ENCODE assay signal across 1 cellular context in genomic region chr7:157150825-157151412, GRCh38.
TF ChIP-seq lines count a peak whose summit lies in the region.

No MANE protein-coding gene starts in this region.

TF ChIP-seq in HEK293, 187 proteins besides CTCF, POLR2A, EP300 and RAD21 (continued from another document):
- TF ChIP-seq, protein P1, sequence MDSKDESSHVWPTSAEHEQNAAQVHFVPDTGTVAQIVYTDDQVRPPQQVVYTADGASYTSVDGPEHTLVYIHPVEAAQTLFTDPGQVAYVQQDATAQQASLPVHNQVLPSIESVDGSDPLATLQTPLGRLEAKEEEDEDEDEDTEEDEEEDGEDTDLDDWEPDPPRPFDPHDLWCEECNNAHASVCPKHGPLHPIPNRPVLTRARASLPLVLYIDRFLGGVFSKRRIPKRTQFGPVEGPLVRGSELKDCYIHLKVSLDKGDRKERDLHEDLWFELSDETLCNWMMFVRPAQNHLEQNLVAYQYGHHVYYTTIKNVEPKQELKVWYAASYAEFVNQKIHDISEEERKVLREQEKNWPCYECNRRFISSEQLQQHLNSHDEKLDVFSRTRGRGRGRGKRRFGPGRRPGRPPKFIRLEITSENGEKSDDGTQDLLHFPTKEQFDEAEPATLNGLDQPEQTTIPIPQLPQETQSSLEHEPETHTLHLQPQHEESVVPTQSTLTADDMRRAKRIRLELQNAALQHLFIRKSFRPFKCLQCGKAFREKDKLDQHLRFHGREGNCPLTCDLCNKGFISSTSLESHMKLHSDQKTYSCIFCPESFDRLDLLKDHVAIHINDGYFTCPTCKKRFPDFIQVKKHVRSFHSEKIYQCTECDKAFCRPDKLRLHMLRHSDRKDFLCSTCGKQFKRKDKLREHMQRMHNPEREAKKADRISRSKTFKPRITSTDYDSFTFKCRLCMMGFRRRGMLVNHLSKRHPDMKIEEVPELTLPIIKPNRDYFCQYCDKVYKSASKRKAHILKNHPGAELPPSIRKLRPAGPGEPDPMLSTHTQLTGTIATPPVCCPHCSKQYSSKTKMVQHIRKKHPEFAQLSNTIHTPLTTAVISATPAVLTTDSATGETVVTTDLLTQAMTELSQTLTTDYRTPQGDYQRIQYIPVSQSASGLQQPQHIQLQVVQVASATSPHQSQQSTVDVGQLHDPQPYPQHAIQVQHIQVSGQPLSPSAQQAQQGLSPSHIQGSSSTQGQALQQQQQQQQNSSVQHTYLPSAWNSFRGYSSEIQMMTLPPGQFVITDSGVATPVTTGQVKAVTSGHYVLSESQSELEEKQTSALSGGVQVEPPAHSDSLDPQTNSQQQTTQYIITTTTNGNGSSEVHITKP (tag by site-specific recombination; IDR thresholded peaks at IDR 0.05) = no peak
- TF ChIP-seq ZSCAN30 (tag by site-specific recombination; IDR thresholded peaks at IDR 0.05) (0 out of 2 replicates have a peak, but pooled peaks have one; percentile 30), ZNF335 (tag by site-specific recombination; conservative IDR thresholded peaks at IDR 0.05) (no peak), ZNF654 (tag by site-specific recombination; IDR thresholded peaks at IDR 0.05; ENCODE audit: low read depth) (no peak), GLIS2 (tag by site-specific recombination; IDR thresholded peaks at IDR 0.05) (peak; percentile 10; the same call in 1 of the 2 replicates), PRDM6 (tag by site-specific recombination; IDR thresholded peaks at IDR 0.05) (peak; percentile 15; the same call in 1 of the 2 replicates), ZNF560 (tag by site-specific recombination; IDR thresholded peaks at IDR 0.05; ENCODE audit: borderline replicate concordance) (no peak), ZIC2 (tag by site-specific recombination; IDR thresholded peaks at IDR 0.05) (peak; percentile 85), ZBTB1 (tag by site-specific recombination; IDR thresholded peaks at IDR 0.05) (no peak), ZNF324 (tag by site-specific recombination; IDR thresholded peaks at IDR 0.05) (no peak), HOXD13 (CRISPR knock-in tag; IDR thresholded peaks at IDR 0.05; ENCODE audit: borderline replicate concordance) (no peak), MYNN (tag by site-specific recombination; IDR thresholded peaks at IDR 0.05; ENCODE audit: borderline replicate concordance) (no peak), ZNF571 (tag by site-specific recombination; IDR thresholded peaks at IDR 0.05) (no peak), ZNF23 (tag by site-specific recombination; IDR thresholded peaks at IDR 0.05; ENCODE audit: borderline replicate concordance) (no peak), GLIS1 (tag by site-specific recombination; IDR thresholded peaks at IDR 0.05) (peak; percentile 83), ZSCAN23 (tag by site-specific recombination; IDR thresholded peaks at IDR 0.05) (no peak), ZNF174 (tag by site-specific recombination; IDR thresholded peaks at IDR 0.05) (no peak), IKZF3 (tag by site-specific recombination; IDR thresholded peaks at IDR 0.05) (no peak), SALL2 (tag by site-specific recombination; IDR thresholded peaks at IDR 0.05; ENCODE audit: borderline replicate concordance) (no peak), ZNF169 (tag by site-specific recombination; IDR thresholded peaks at IDR 0.05) (no peak), ZBTB8A (tag by site-specific recombination; IDR thresholded peaks at IDR 0.05) (peak; percentile 48; the same call in 1 of the 2 replicates), ZNF26 (tag by site-specific recombination; IDR thresholded peaks at IDR 0.05) (no peak), ZNF214 (tag by site-specific recombination; IDR thresholded peaks at IDR 0.05; ENCODE audit: borderline replicate concordance) (no peak)
- TF ChIP-seq, protein P2, sequence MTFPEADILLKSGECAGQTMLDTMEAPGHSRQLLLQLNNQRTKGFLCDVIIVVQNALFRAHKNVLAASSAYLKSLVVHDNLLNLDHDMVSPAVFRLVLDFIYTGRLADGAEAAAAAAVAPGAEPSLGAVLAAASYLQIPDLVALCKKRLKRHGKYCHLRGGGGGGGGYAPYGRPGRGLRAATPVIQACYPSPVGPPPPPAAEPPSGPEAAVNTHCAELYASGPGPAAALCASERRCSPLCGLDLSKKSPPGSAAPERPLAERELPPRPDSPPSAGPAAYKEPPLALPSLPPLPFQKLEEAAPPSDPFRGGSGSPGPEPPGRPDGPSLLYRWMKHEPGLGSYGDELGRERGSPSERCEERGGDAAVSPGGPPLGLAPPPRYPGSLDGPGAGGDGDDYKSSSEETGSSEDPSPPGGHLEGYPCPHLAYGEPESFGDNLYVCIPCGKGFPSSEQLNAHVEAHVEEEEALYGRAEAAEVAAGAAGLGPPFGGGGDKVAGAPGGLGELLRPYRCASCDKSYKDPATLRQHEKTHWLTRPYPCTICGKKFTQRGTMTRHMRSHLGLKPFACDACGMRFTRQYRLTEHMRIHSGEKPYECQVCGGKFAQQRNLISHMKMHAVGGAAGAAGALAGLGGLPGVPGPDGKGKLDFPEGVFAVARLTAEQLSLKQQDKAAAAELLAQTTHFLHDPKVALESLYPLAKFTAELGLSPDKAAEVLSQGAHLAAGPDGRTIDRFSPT (tag by site-specific recombination; IDR thresholded peaks at IDR 0.05) = no peak
TF ChIP-seq in HEK293: peak in this region for 10.
